1 cellular context compared by ENCODE assay signal in genomic region chr1:212665241-212666115, GRCh38.
A peak's percentile ranks its signal among the peaks of the same experiment; 100 is the strongest.
TF ChIP-seq lines count a peak whose summit lies in the region.

No MANE protein-coding gene starts in this region.

TF ChIP-seq in HepG2, 621 proteins besides CTCF, POLR2A, EP300 and RAD21 (continued from another document and continues in another):
- TF ChIP-seq ARID4A (CRISPR knock-in tag; IDR thresholded peaks at IDR 0.05; ENCODE audit: borderline replicate concordance) (peak; percentile 53; the same call in 1 of the 2 replicates), RNF2 (conservative IDR thresholded peaks at IDR 0.05; ENCODE audit: low read depth) (0 out of 2 replicates have a peak, but pooled peaks have one; percentile 54), ZBTB7B (CRISPR knock-in tag; IDR thresholded peaks at IDR 0.05) (peak; percentile 69), RXRB (CRISPR knock-in tag; IDR thresholded peaks at IDR 0.05; ENCODE audit: borderline replicate concordance) (peak; percentile 53; the same call in 1 of the 2 replicates), PREB (CRISPR knock-in tag; IDR thresholded peaks at IDR 0.05) (no peak), KDM2A (CRISPR knock-in tag; IDR thresholded peaks at IDR 0.05; ENCODE audit: borderline replicate concordance, low read depth) (peak; percentile 89), ZNF775 (CRISPR knock-in tag; IDR thresholded peaks at IDR 0.05; ENCODE audit: borderline replicate concordance) (no peak), AHDC1 (CRISPR knock-in tag; IDR thresholded peaks at IDR 0.05; ENCODE audit: borderline replicate concordance) (0 out of 2 replicates have a peak, but pooled peaks have one; percentile 43), ZNF598 (CRISPR knock-in tag; IDR thresholded peaks at IDR 0.05; ENCODE audit: borderline replicate concordance) (peak; percentile 43; the same call in 1 of the 2 replicates), ZNF292 (CRISPR knock-in tag; IDR thresholded peaks at IDR 0.05; ENCODE audit: borderline replicate concordance, low read depth) (peak; percentile 61; the same call in 1 of the 2 replicates), ZNF589 (CRISPR knock-in tag; conservative IDR thresholded peaks at IDR 0.05) (no peak), CREBL2 (CRISPR knock-in tag; IDR thresholded peaks at IDR 0.05; ENCODE audit: borderline replicate concordance) (no peak), ZNF792 (CRISPR knock-in tag; IDR thresholded peaks at IDR 0.05) (peak; percentile 39; the same call in 1 of the 2 replicates), FOXO1 (CRISPR knock-in tag; IDR thresholded peaks at IDR 0.05) (peak; percentile 21; the same call in 1 of the 2 replicates), ZNF414 (CRISPR knock-in tag; IDR thresholded peaks at IDR 0.05) (peak; percentile 58; the same call in 1 of the 2 replicates), ZNF709 (CRISPR knock-in tag; IDR thresholded peaks at IDR 0.05) (no peak), SALL1 (CRISPR knock-in tag; IDR thresholded peaks at IDR 0.05) (peak; percentile 74), CREB3 (CRISPR knock-in tag; IDR thresholded peaks at IDR 0.05) (no peak), MXI1 (IDR thresholded peaks at IDR 0.05; ENCODE audit: borderline replicate concordance, low read depth, low read length) (no peak), GABPB1 (CRISPR knock-in tag; IDR thresholded peaks at IDR 0.05) (peak; percentile 72; the same call in 1 of the 2 replicates), ZNF781 (CRISPR knock-in tag; IDR thresholded peaks at IDR 0.05; ENCODE audit: borderline replicate concordance, not compliant biosample characterization) (peak; percentile 65), ZNF512B (CRISPR knock-in tag; IDR thresholded peaks at IDR 0.05; ENCODE audit: borderline replicate concordance) (peak; percentile 98; the same call in 1 of the 2 replicates), JUNB (CRISPR knock-in tag; IDR thresholded peaks at IDR 0.05; ENCODE audit: borderline replicate concordance) (no peak), YY1 (IDR thresholded peaks at IDR 0.05; ENCODE audit: insufficient read depth, insufficient replicate concordance, low read depth, low read length) (peak; percentile 30), HNF1B (CRISPR knock-in tag; IDR thresholded peaks at IDR 0.05) (0 out of 2 replicates have a peak, but pooled peaks have one; percentile 58), ASH2L (IDR thresholded peaks at IDR 0.05; ENCODE audit: insufficient read length, low read depth, low read length) (no peak), MXD4 (CRISPR knock-in tag; IDR thresholded peaks at IDR 0.05) (no peak), ZNF749 (CRISPR knock-in tag; IDR thresholded peaks at IDR 0.05; ENCODE audit: borderline replicate concordance) (no peak), SOX6 (IDR thresholded peaks at IDR 0.05) (no peak), SOX6 (CRISPR knock-in tag; IDR thresholded peaks at IDR 0.05) (peak; percentile 39; the same call in 1 of the 2 replicates), HMGXB3 (CRISPR knock-in tag; IDR thresholded peaks at IDR 0.05; ENCODE audit: borderline replicate concordance) (no peak), ZNF124 (CRISPR knock-in tag; IDR thresholded peaks at IDR 0.05) (0 out of 2 replicates have a peak, but pooled peaks have one; percentile 57)
